Comparison of ENCODE assay signal across 9 cellular contexts in the genomic region with DNA sequence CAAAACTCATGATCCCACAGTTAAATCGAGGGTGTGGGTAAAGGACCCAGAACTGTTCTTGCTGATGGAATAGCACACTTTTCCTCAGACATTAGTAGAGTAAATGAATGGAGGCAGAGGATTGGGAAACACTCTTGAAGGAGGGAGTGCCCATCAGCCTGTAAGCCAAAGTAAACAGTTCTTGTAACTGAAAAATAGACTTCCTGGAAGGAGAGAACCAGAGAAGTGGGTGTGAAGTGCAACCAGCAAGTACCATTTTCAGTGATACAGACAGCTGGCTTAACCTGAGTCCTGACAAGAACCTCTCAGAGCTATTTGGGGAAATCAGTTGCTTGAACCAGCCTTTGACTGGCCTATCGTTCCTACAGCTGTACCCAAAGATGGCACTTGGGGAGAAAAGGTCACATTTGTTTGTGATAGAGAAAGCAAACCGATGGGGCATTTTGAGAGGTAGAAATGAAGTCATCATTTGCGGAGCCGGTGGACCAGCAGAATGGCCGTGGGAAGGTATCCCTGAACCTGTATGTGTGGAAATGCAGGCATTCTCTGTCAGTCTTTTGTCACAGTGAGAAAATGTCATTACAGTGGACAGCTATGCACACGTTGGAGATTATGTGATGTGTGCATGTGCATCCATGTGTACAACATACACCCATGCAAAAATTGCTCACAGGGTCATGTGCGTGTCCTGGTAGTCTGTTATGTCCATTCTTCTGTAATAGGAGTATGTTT. TPM values are rescaled to one million over a fixed set of nuclear protein-coding genes. Genes with fewer than 3 reads are reported as not detected.
DNase-seq lines count a peak whose midpoint lies in the region; ATAC-seq, FAIRE-seq and TF ChIP-seq lines count a peak whose summit lies in the region.
"Had no signal": no experiment of that assay in that cellular context is flagged by ENCODE, and none has a peak within 500 bp of the region (broad histone marks: within the 10 kb centered on the region; RNA-seq: fewer than 3 reads in every experiment).

No MANE protein-coding gene starts in this region.

- H3K4me1 ChIP-seq in ACC112 (ENCODE audit: control insufficient read depth, insufficient read depth, low read length, unreplicated experiment) = peaks cover 98% of the 10 kb centered on the region
- H3K4me1 ChIP-seq in CD8-positive, alpha-beta T cell (ENCODE audit: insufficient read depth, low read length) = no peaks in the 10 kb centered on the region

- DNase-seq in HTR-8/SVneo (ENCODE audit: insufficient read length, low spot score) (no peak), choroid plexus epithelial cell (ENCODE audit: low read depth) (peak; percentile 83), mesothelial cell of epicardium (ENCODE audit: low spot score in 2 of 2, unreplicated experiment in 2 of 2) (no peak)
- no peak for DNase-seq in CD8-positive, alpha-beta T cell
- DNase-seq in activated CD4-positive, alpha-beta T cell treated with anti-CD3 and anti-CD28 coated beads for 4 hours = no peak

- intact Hi-C loops in CD8-positive, alpha-beta T cell (cut with DNase I, micrococcal nuclease) = no loop called here

- CTCF ChIA-PET in CD8-positive, alpha-beta T cell (lab: Charles Lee) = interaction anchor here (0.9 to 1.3 kb wide), 3 partner anchors 10 to 36 kb away, joined by 3 read pairs; no protein-coding TSS in a partner anchor

- TF ChIP-seq CTCF in choroid plexus epithelial cell (conservative IDR thresholded peaks at IDR 0.05; ENCODE audit: low read depth, low read length) (no peak), mesothelial cell of epicardium (IDR thresholded peaks at IDR 0.05; ENCODE audit: unreplicated experiment) (no peak)
- TF ChIP-seq CTCF in CD8-positive, alpha-beta T cell (IDR thresholded peaks at IDR 0.05) = no peak

- peaks cover 98% of the 10 kb centered on the region for H3K79me2 ChIP-seq in ACC112 (ENCODE audit: control insufficient read depth, insufficient read depth, low read length, unreplicated experiment)

- H3K9me3 ChIP-seq in CD8-positive, alpha-beta T cell (ENCODE audit: low read length) = no peaks in the 10 kb centered on the region

- H3K4me3 Mint-ChIP-seq in mesothelial cell of epicardium = no peak overlapping the region
- H3K4me3 Mint-ChIP-seq in CD8-positive, alpha-beta T cell = no peak overlapping the region
- H3K4me3 Mint-ChIP-seq: activated naive CD4-positive, alpha-beta T cell treated with anti-CD3 and anti-CD28 coated beads, Interleukin-2, amount 50 U/mL, for 24 hours had no signal

- no peak overlapping the region for H2AFZ ChIP-seq in ACC112 (ENCODE audit: low read length, unreplicated experiment)

- no peak for ATAC-seq in HG02973 (IDR thresholded peaks at IDR 0.05; ENCODE audit: unreplicated experiment)
- ATAC-seq in CD8-positive, alpha-beta T cell = no peak
- ATAC-seq in HG02798 (IDR thresholded peaks at IDR 0.05; ENCODE audit: poor library complexity, unreplicated experiment) = no peak

- H3K27me3 Mint-ChIP-seq in mesothelial cell of epicardium (ENCODE audit: low read depth) = no peaks in the 10 kb centered on the region
- no peaks in the 10 kb centered on the region for H3K27me3 Mint-ChIP-seq in CD8-positive, alpha-beta T cell (ENCODE audit: low read depth)
- H3K27me3 Mint-ChIP-seq: activated naive CD4-positive, alpha-beta T cell treated with anti-CD3 and anti-CD28 coated beads, Interleukin-2, amount 50 U/mL, for 24 hours had no signal

- peak overlapping the region; percentile 94 for H3K27ac ChIP-seq in ACC112 (ENCODE audit: low read depth, low read length)
- H3K27ac ChIP-seq in CD8-positive, alpha-beta T cell (ENCODE audit: low read depth, low read length) = no peak overlapping the region

- H3K36me3 ChIP-seq in ACC112 (ENCODE audit: insufficient read depth, low read length) = 0 out of 2 replicates have a peak, but pooled peaks cover 9% of the 10 kb centered on the region
- H3K36me3 ChIP-seq in CD8-positive, alpha-beta T cell (ENCODE audit: insufficient read depth, low read length) = no peaks in the 10 kb centered on the region

- peak overlapping the region; percentile 48 for H3K27ac Mint-ChIP-seq in mesothelial cell of epicardium
- no peak overlapping the region for H3K27ac Mint-ChIP-seq in CD8-positive, alpha-beta T cell
- H3K27ac Mint-ChIP-seq: activated naive CD4-positive, alpha-beta T cell treated with anti-CD3 and anti-CD28 coated beads, Interleukin-2, amount 50 U/mL, for 24 hours had no signal

- H3K4me3 ChIP-seq in ACC112 (ENCODE audit: low read depth, low read length) = peak overlapping the region; percentile 68
- no peak overlapping the region for H3K4me3 ChIP-seq in choroid plexus epithelial cell (ENCODE audit: low read depth, low read length)
- no peak overlapping the region for H3K4me3 ChIP-seq in CD8-positive, alpha-beta T cell (ENCODE audit: low read depth, low read length)

- H3K36me3 Mint-ChIP-seq in mesothelial cell of epicardium = no peaks in the 10 kb centered on the region
- H3K36me3 Mint-ChIP-seq in CD8-positive, alpha-beta T cell = no peaks in the 10 kb centered on the region
- H3K36me3 Mint-ChIP-seq: activated naive CD4-positive, alpha-beta T cell treated with anti-CD3 and anti-CD28 coated beads, Interleukin-2, amount 50 U/mL, for 24 hours had no signal

- H3K4me1 Mint-ChIP-seq in mesothelial cell of epicardium = peaks cover 77% of the 10 kb centered on the region
- no peaks in the 10 kb centered on the region for H3K4me1 Mint-ChIP-seq in CD8-positive, alpha-beta T cell (ENCODE audit: low read depth)

- POLR2A ChIA-PET in CD8-positive, alpha-beta T cell (lab: Charles Lee) = no interaction called here

- peak; percentile 44 for FAIRE-seq in HTR-8/SVneo (lab: Jason Lieb, UNC)

- no peaks in the 10 kb centered on the region for H3K9me3 Mint-ChIP-seq in mesothelial cell of epicardium
- H3K9me3 Mint-ChIP-seq in CD8-positive, alpha-beta T cell = no peaks in the 10 kb centered on the region
- H3K9me3 Mint-ChIP-seq: activated naive CD4-positive, alpha-beta T cell treated with anti-CD3 and anti-CD28 coated beads, Interleukin-2, amount 50 U/mL, for 24 hours had no signal

- H3K27me3 ChIP-seq in ACC112 (ENCODE audit: insufficient read depth, low read length) = no peaks in the 10 kb centered on the region
- no peaks in the 10 kb centered on the region for H3K27me3 ChIP-seq in CD8-positive, alpha-beta T cell (ENCODE audit: insufficient read depth, low read length)

RNA-seq across cellular contexts. Expression of a gene that starts 17.7 kb away (rescaled TPM):
- 58.3 to 69.7 TPM (median 61.8 TPM) in 3 replicates for total RNA-seq in mesothelial cell of epicardium
- total RNA-seq in CD8-positive, alpha-beta T cell = 1 to 10 TPM; 4.3 to 5.3 TPM
